27 cellular contexts compared by ENCODE assay signal in genomic region chr11:13687271-13687670, GRCh38.
"Had no signal": no experiment of that assay in that cellular context is flagged by ENCODE, and none has a peak within 500 bp of the region (broad histone marks: within the 10 kb centered on the region; RNA-seq: fewer than 3 reads in every experiment).

No MANE protein-coding gene starts in this region.

- H3K4me3 ChIP-seq: right lobe of liver, stomach, suprapubic skin, tibial nerve, uterus had no signal

- H3K4me3 Mint-ChIP-seq: activated B cell treated with CpG ODN at 0.5 μM for 24 hours; activated CD4-positive, alpha-beta T cell treated with anti-CD3 and anti-CD28 coated beads for 36 hours; activated naive CD8-positive, alpha-beta T cell; activated T-cell treated with anti-CD3 and anti-CD28 coated beads, Interleukin-2, amount 50 U/mL, for 4 hours; nephron; stimulated activated memory B cell treated with anti-CD40 and anti-IgM and Interleukin-4, amounts not matched to agents 10 μg/mL and 1 μg/mL and 100 μg/mL, for 72 hours; T-helper 1 cell treated with Interleukin-12 subunit alpha and Interleukin-12 subunit beta and Interleukin-4 antibody, amounts not matched to agents 30 μg/mL and 1 μg/mL, for 36 hours had no signal

- H3K9me3 ChIP-seq: right lobe of liver, stomach, suprapubic skin, tibial nerve, uterus had no signal

- H3K27me3 ChIP-seq: foreskin keratinocyte, right lobe of liver, stomach, suprapubic skin, tibial nerve, uterus had no signal

- ATAC-seq: activated CD4-positive, alpha-beta T cell treated with anti-CD3 and anti-CD28 coated beads for 36 hours; activated T-cell treated with anti-CD3 and anti-CD28 coated beads, Interleukin-2, amount 50 U/mL, for 4 hours; foreskin keratinocyte; left lobe of liver; right lobe of liver; stimulated activated memory B cell treated with anti-CD40 and anti-IgM and Interleukin-4, amounts not matched to agents 10 μg/mL and 1 μg/mL and 100 μg/mL, for 72 hours had no signal

- H3K27ac ChIP-seq: foreskin keratinocyte, parathyroid adenoma, right lobe of liver, stomach, suprapubic skin, tibial nerve, uterus had no signal

- H3K9me3 Mint-ChIP-seq: activated T-cell treated with anti-CD3 and anti-CD28 coated beads, Interleukin-2, amount 50 U/mL, for 4 hours; activated T-helper 2 cell treated with anti-CD3 and anti-CD28 coated beads, Interferon-gamma antibody, Interleukin-2, Interleukin-4, amounts not matched to agents 10 μg/mL and 5 μg/mL and 100 μg/mL, durations not matched to agents 14 hours and 24 hours and 36 hours; nephron; stimulated activated memory B cell treated with anti-CD40 and anti-IgM and Interleukin-4, amounts not matched to agents 10 μg/mL and 1 μg/mL and 100 μg/mL, for 72 hours; T-helper 1 cell treated with Interleukin-12 subunit alpha and Interleukin-12 subunit beta and Interleukin-4 antibody, amounts not matched to agents 30 μg/mL and 1 μg/mL, for 36 hours had no signal

- H3K36me3 ChIP-seq: right lobe of liver, stomach, suprapubic skin, tibial nerve, uterus had no signal

- H3K4me1 Mint-ChIP-seq: nephron had no signal

- H3K27me3 Mint-ChIP-seq: activated B cell treated with CpG ODN at 0.5 μM for 24 hours; activated CD4-positive, alpha-beta T cell treated with anti-CD3 and anti-CD28 coated beads for 36 hours; activated naive CD8-positive, alpha-beta T cell; stimulated activated memory B cell treated with anti-CD40 and anti-IgM and Interleukin-4, amounts not matched to agents 10 μg/mL and 1 μg/mL and 100 μg/mL, for 72 hours had no signal

- H3K4me1 ChIP-seq: parathyroid adenoma, right lobe of liver had no signal

- DNase-seq: activated B cell treated with CpG ODN at 0.5 μM for 24 hours; activated CD4-positive, alpha-beta T cell treated with anti-CD3 and anti-CD28 coated beads for 36 hours; activated CD4-positive, alpha-beta T cell treated with anti-CD3 and anti-CD28 coated beads, Interleukin-2, amount 50 U/mL, for 4 hours; activated CD8-positive, alpha-beta memory T cell treated with anti-CD3 and anti-CD28 coated beads, Interleukin-2, amount 50 U/mL, for 48 hours; activated naive CD4-positive, alpha-beta T cell; activated T-cell treated with anti-CD3 and anti-CD28 coated beads, Interleukin-2, amount 50 U/mL, for 4 hours; amniotic stem cell; cerebellar nuclear complex; effector CD4-positive, alpha-beta T cell; foreskin keratinocyte; kidney; nucleus accumbens; right lobe of liver; small intestine; stimulated activated CD4-positive, alpha-beta T cell treated with anti-CD3 and anti-CD28 coated beads, Interleukin-2, amount 100 ng/mL, for 24 hours; stomach; T1000; uterus had no signal

- H3K27ac Mint-ChIP-seq: activated B cell treated with CpG ODN at 0.5 μM for 24 hours; activated CD4-positive, alpha-beta T cell treated with anti-CD3 and anti-CD28 coated beads for 36 hours; activated naive CD8-positive, alpha-beta T cell; activated T-helper 2 cell treated with anti-CD3 and anti-CD28 coated beads, Interferon-gamma antibody, Interleukin-2, Interleukin-4, amounts not matched to agents 10 μg/mL and 5 μg/mL and 100 μg/mL, durations not matched to agents 14 hours and 24 hours and 36 hours; nephron; stimulated activated memory B cell treated with anti-CD40 and anti-IgM and Interleukin-4, amounts not matched to agents 10 μg/mL and 1 μg/mL and 100 μg/mL, for 72 hours; T-helper 1 cell treated with Interleukin-12 subunit alpha and Interleukin-12 subunit beta and Interleukin-4 antibody, amounts not matched to agents 30 μg/mL and 1 μg/mL, for 36 hours had no signal
